ENCODE assay signal across 1 cellular context in the genomic region with DNA sequence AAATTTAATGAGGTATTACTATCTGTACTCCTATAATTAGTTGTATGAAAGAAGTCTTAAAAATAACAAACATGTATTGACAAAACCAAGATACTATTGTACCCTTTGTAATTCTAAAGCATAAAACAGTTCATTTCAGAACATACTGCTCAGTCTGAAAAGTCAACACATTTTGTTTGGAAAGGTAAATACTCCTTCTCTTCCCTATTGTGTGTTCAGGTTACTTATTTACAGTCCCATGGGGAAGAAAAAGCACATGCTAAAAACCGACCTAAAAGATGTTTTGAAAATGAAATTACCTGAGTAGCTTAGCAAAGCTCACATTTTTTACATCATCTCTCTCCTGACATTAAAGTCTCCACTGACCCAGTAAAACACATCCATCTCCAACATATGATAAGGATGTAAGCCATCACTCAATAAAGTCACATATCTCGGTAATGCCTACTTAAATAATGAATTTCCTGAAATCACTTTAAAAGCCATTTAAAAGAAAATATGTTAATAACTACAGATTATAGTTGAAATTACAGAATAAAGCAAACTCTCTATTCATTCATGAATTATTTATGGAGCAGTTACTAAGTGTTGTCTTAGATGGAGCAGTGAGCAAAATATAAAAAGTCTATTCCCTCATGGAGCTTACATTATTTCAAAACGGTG.
TF ChIP-seq lines count a peak whose summit lies in the region.

No MANE protein-coding gene starts in this region.

TF ChIP-seq in liver, 16 proteins besides CTCF, POLR2A, EP300 and RAD21 (continued from another document):
- TF ChIP-seq SP1 (IDR thresholded peaks at IDR 0.05) (peak; percentile 59), GABPA (IDR thresholded peaks at IDR 0.05 in 1 of 2, conservative IDR thresholded peaks at IDR 0.05 in 1 of 2) (no peak), MAX (IDR thresholded peaks at IDR 0.05) (peak; percentile 45), HNF4G (IDR thresholded peaks at IDR 0.05) (peak; percentile 20), ATF3 (IDR thresholded peaks at IDR 0.05) (no peak)
TF ChIP-seq in liver: peak in this region for 10.
